ENCODE assay signal across 8 cellular contexts in genomic region chr11:28332393-28332792, GRCh38.
DNase-seq lines count a peak whose midpoint lies in the region; ATAC-seq, FAIRE-seq and TF ChIP-seq lines count a peak whose summit lies in the region.
"Not testable (repeated sequence)": the region's sequence is repeated elsewhere in the genome, so short reads cannot be mapped to it uniquely, and the experiment has no call there.

No MANE protein-coding gene starts in this region.

- not testable (repeated sequence) for H4K20me1 ChIP-seq in astrocyte (ENCODE audit: insufficient read depth, low read length)

- CTCF ChIA-PET in CD8-positive, alpha-beta T cell (lab: Charles Lee); activated CD4-positive, alpha-beta T cell treated with anti-CD3 and anti-CD28 coated beads for 36 hours (lab: Charles Lee): not testable (repeated sequence)

- H3K36me3 ChIP-seq in CD8-positive, alpha-beta T cell (ENCODE audit: insufficient read depth, low read length); astrocyte (ENCODE audit: insufficient read depth, low read length); lower lobe of right lung: not testable (repeated sequence)

- not testable (repeated sequence) for H2AFZ ChIP-seq in astrocyte (ENCODE audit: low read depth, low read length)

- not testable (repeated sequence) for H3K27me3 Mint-ChIP-seq in CD8-positive, alpha-beta T cell (ENCODE audit: low read depth); activated CD4-positive, alpha-beta T cell treated with anti-CD3 and anti-CD28 coated beads for 36 hours; astrocyte (ENCODE audit: low read depth, unreplicated experiment)

- H3K79me2 ChIP-seq in astrocyte (ENCODE audit: insufficient read depth, low read length) = not testable (repeated sequence)

- not testable (repeated sequence) for H3K4me1 Mint-ChIP-seq in CD8-positive, alpha-beta T cell (ENCODE audit: low read depth); activated CD4-positive, alpha-beta T cell treated with anti-CD3 and anti-CD28 coated beads for 36 hours; astrocyte (ENCODE audit: low read depth, unreplicated experiment)

- not testable (repeated sequence) for H3K27ac Mint-ChIP-seq in CD8-positive, alpha-beta T cell; activated CD4-positive, alpha-beta T cell treated with anti-CD3 and anti-CD28 coated beads for 36 hours; astrocyte (ENCODE audit: unreplicated experiment)

- POLR2A ChIA-PET in CD8-positive, alpha-beta T cell (lab: Charles Lee); activated CD4-positive, alpha-beta T cell treated with anti-CD3 and anti-CD28 coated beads for 36 hours (lab: Charles Lee): not testable (repeated sequence)

- not testable (repeated sequence) for DNase-seq in CD8-positive, alpha-beta T cell; activated CD4-positive, alpha-beta T cell treated with anti-CD3 and anti-CD28 coated beads for 36 hours; astrocyte (ENCODE audit: low read depth); lower lobe of right lung
- DNase-seq in MV-4-11 (lab: John Stamatoyannopoulos, UW) = peak; percentile 52

- intact Hi-C loops in CD8-positive, alpha-beta T cell (cut with DNase I, micrococcal nuclease); activated CD4-positive, alpha-beta T cell treated with anti-CD3 and anti-CD28 coated beads for 36 hours (cut with DNase I, micrococcal nuclease); lower lobe of right lung (cut with DNase I): not testable (repeated sequence)

- not testable (repeated sequence) for H3K9me3 ChIP-seq in CD8-positive, alpha-beta T cell (ENCODE audit: low read length); astrocyte (ENCODE audit: insufficient read depth, low read depth, low read length); lower lobe of right lung

- not testable (repeated sequence) for H3K27me3 ChIP-seq in CD8-positive, alpha-beta T cell (ENCODE audit: insufficient read depth, low read length); astrocyte (ENCODE audit: insufficient read depth, low read length); lower lobe of right lung (ENCODE audit: low read depth)

- not testable (repeated sequence) for TF ChIP-seq CTCF in CD8-positive, alpha-beta T cell (IDR thresholded peaks at IDR 0.05); astrocyte (IDR thresholded peaks at IDR 0.05; ENCODE audit: insufficient read depth, low read depth, low read length); lower lobe of right lung (IDR thresholded peaks at IDR 0.05)

- not testable (repeated sequence) for H3K4me3 ChIP-seq in CD8-positive, alpha-beta T cell (ENCODE audit: low read depth, low read length); astrocyte (ENCODE audit: insufficient read depth, low read depth, low read length); lower lobe of right lung

- H3K36me3 Mint-ChIP-seq in CD8-positive, alpha-beta T cell = peaks cover 17% of the 10 kb centered on the region
- H3K36me3 Mint-ChIP-seq in activated CD4-positive, alpha-beta T cell treated with anti-CD3 and anti-CD28 coated beads for 36 hours (ENCODE audit: low read depth); astrocyte (ENCODE audit: low read depth, unreplicated experiment): not testable (repeated sequence)

- peak; percentile 52 for ATAC-seq in CD8-positive, alpha-beta T cell
- peak; percentile 74 for ATAC-seq in GM18511 (IDR thresholded peaks at IDR 0.05; ENCODE audit: unreplicated experiment)
- ATAC-seq in GM19463 (IDR thresholded peaks at IDR 0.05; ENCODE audit: unreplicated experiment) = peak; percentile 50
- peak; percentile 49 for ATAC-seq in HG02885 (IDR thresholded peaks at IDR 0.05; ENCODE audit: poor library complexity, unreplicated experiment)
- ATAC-seq in activated CD4-positive, alpha-beta T cell treated with anti-CD3 and anti-CD28 coated beads for 36 hours = peak; percentile 97
- peak; percentile 46 to 53 for ATAC-seq in lower lobe of right lung

- H3K9me3 Mint-ChIP-seq in CD8-positive, alpha-beta T cell; activated CD4-positive, alpha-beta T cell treated with anti-CD3 and anti-CD28 coated beads for 36 hours (ENCODE audit: low read depth); astrocyte (ENCODE audit: unreplicated experiment): not testable (repeated sequence)

- not testable (repeated sequence) for H3K4me2 ChIP-seq in astrocyte (ENCODE audit: low read length)

- not testable (repeated sequence) for H3K4me1 ChIP-seq in CD8-positive, alpha-beta T cell (ENCODE audit: insufficient read depth, low read length); astrocyte (ENCODE audit: insufficient read depth, low read length); lower lobe of right lung

- FAIRE-seq in astrocyte (lab: Jason Lieb, UNC) = peak; percentile 86

- H3K4me3 Mint-ChIP-seq in CD8-positive, alpha-beta T cell; activated CD4-positive, alpha-beta T cell treated with anti-CD3 and anti-CD28 coated beads for 36 hours; astrocyte (ENCODE audit: unreplicated experiment): not testable (repeated sequence)

- H3K27ac ChIP-seq in CD8-positive, alpha-beta T cell (ENCODE audit: low read depth, low read length); astrocyte (ENCODE audit: low read depth, low read length); lower lobe of right lung: not testable (repeated sequence)

- H3K9ac ChIP-seq in astrocyte (ENCODE audit: low read length) = not testable (repeated sequence)
